ENCODE assay signal across 1 cellular context in the genomic region with DNA sequence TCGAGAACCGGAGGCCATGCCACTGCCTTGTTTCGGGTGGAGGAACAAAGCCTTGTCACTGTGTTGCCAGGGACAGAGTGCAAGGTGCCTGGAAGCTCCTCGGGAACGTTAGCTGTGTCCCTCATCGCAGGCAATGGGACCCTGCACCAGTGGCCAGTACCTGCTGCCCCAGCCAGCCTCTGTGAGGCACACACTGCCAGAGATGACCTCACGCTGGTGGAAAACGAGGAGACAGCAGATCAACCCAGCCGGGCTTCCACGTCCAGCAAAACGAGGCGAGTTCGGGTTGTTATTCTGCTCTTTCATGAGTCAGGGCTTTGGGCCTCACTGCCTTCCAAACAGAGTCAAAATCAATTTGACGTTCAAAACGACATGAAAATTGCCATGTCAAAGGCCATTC.
TF ChIP-seq lines count a peak whose summit lies in the region.

No MANE protein-coding gene starts in this region.

TF ChIP-seq in HepG2, 621 proteins besides CTCF, POLR2A, EP300 and RAD21:
- TF ChIP-seq, protein P1, sequence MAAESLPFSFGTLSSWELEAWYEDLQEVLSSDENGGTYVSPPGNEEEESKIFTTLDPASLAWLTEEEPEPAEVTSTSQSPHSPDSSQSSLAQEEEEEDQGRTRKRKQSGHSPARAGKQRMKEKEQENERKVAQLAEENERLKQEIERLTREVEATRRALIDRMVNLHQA (CRISPR knock-in tag; IDR thresholded peaks at IDR 0.05) = no peak
- TF ChIP-seq ZNF775 (CRISPR knock-in tag; IDR thresholded peaks at IDR 0.05; ENCODE audit: borderline replicate concordance) (no peak), ZNF234 (CRISPR knock-in tag; conservative IDR thresholded peaks at IDR 0.05) (no peak), ZNF451 (CRISPR knock-in tag; IDR thresholded peaks at IDR 0.05) (no peak), LCORL (IDR thresholded peaks at IDR 0.05) (no peak), LCORL (CRISPR knock-in tag; IDR thresholded peaks at IDR 0.05) (no peak), SP1 (IDR thresholded peaks at IDR 0.05) (no peak), SP1 (CRISPR knock-in tag; IDR thresholded peaks at IDR 0.05) (no peak), ZNF790 (CRISPR knock-in tag; IDR thresholded peaks at IDR 0.05; ENCODE audit: borderline replicate concordance) (no peak), CBX5 (CRISPR knock-in tag; IDR thresholded peaks at IDR 0.05; ENCODE audit: borderline replicate concordance) (no peak), TP53 (CRISPR knock-in tag; conservative IDR thresholded peaks at IDR 0.05) (no peak), ZC3H4 (CRISPR knock-in tag; IDR thresholded peaks at IDR 0.05; ENCODE audit: borderline replicate concordance) (no peak), ZNF496 (CRISPR knock-in tag; IDR thresholded peaks at IDR 0.05; ENCODE audit: insufficient replicate concordance) (no peak), SMYD3 (CRISPR knock-in tag; IDR thresholded peaks at IDR 0.05) (no peak)
- TF ChIP-seq, protein P2, sequence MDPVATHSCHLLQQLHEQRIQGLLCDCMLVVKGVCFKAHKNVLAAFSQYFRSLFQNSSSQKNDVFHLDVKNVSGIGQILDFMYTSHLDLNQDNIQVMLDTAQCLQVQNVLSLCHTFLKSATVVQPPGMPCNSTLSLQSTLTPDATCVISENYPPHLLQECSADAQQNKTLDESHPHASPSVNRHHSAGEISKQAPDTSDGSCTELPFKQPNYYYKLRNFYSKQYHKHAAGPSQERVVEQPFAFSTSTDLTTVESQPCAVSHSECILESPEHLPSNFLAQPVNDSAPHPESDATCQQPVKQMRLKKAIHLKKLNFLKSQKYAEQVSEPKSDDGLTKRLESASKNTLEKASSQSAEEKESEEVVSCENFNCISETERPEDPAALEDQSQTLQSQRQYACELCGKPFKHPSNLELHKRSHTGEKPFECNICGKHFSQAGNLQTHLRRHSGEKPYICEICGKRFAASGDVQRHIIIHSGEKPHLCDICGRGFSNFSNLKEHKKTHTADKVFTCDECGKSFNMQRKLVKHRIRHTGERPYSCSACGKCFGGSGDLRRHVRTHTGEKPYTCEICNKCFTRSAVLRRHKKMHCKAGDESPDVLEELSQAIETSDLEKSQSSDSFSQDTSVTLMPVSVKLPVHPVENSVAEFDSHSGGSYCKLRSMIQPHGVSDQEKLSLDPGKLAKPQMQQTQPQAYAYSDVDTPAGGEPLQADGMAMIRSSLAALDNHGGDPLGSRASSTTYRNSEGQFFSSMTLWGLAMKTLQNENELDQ (CRISPR knock-in tag; IDR thresholded peaks at IDR 0.05; ENCODE audit: borderline replicate concordance) = no peak
- TF ChIP-seq, protein P3, sequence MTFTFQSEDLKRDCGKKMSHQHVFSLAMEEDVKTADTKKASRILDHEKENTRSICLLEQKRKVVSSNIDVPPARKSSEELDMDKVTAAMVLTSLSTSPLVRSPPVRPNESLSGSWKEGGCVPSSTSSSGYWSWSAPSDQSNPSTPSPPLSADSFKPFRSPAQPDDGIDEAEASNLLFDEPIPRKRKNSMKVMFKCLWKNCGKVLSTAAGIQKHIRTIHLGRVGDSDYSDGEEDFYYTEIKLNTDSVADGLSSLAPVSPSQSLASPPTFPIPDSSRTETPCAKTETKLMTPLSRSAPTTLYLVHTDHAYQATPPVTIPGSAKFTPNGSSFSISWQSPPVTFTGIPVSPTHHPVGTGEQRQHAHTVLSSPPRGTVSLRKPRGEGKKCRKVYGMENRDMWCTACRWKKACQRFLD (CRISPR knock-in tag; IDR thresholded peaks at IDR 0.05; ENCODE audit: borderline replicate concordance) = no peak
- TF ChIP-seq, protein P4, sequence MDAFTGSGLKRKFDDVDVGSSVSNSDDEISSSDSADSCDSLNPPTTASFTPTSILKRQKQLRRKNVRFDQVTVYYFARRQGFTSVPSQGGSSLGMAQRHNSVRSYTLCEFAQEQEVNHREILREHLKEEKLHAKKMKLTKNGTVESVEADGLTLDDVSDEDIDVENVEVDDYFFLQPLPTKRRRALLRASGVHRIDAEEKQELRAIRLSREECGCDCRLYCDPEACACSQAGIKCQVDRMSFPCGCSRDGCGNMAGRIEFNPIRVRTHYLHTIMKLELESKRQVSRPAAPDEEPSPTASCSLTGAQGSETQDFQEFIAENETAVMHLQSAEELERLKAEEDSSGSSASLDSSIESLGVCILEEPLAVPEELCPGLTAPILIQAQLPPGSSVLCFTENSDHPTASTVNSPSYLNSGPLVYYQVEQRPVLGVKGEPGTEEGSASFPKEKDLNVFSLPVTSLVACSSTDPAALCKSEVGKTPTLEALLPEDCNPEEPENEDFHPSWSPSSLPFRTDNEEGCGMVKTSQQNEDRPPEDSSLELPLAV (CRISPR knock-in tag; conservative IDR thresholded peaks at IDR 0.05; ENCODE audit: low read depth) = no peak
- TF ChIP-seq, protein P5, sequence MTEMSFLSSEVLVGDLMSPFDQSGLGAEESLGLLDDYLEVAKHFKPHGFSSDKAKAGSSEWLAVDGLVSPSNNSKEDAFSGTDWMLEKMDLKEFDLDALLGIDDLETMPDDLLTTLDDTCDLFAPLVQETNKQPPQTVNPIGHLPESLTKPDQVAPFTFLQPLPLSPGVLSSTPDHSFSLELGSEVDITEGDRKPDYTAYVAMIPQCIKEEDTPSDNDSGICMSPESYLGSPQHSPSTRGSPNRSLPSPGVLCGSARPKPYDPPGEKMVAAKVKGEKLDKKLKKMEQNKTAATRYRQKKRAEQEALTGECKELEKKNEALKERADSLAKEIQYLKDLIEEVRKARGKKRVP (CRISPR knock-in tag; IDR thresholded peaks at IDR 0.05) = no peak
